In the genomic region with DNA sequence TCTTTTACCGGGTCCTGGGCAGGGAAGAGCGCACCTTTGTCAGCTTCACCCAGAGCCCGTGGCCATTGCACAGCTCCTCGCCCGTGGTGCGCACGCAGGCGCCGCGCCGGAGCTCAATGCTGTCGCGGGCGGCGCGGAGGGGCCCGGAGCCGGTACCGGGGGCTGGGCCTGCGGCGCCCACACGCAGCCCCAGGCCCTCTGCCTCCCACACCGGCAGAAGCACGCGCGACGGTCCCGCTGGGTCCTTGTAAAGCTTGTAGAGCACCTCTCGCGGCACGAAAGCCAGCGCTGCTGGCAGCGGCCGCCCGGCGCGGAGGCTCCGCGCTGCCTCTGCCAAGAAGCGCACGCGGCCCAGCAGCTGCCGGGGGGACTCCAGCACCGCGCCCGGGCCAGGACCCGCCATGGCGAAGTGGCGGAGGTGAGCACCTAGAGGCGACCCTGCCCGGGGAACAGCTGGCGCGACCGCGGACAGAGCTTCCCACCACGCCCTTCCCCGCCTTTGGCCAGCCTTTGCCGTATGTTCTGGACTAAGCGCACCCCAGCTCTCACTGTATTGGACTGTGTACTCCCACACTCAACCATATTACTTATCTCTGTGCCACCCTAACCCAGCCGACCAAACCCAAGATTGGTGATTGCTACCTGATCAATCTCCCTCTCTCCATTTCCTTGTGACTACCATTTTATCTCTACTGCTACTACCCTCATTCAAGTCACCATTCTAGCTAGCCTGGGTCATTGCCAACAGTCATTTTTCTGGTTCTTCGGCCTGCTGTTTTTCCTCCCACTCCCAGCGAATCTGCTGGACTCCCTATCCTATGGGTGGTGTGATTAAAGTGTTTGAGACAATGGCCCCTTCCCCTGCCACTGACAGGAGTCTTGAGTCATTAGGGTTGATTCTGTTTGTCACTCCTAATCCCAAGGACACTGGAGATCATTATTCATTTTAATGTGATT, we compare ENCODE assay signal across 8 cellular contexts.
DNase-seq lines count a peak whose midpoint lies in the region; ATAC-seq, FAIRE-seq and TF ChIP-seq lines count a peak whose summit lies in the region.

Gene HECTD3 (minus strand): TSS at position 470 of the 957 bp plus-strand sequence. CDS start 67 bp downstream, at position 403.

- DNase-seq in GM18507 (ENCODE audit: extremely low spot score, insufficient read length, low read depth) (no peak), NCI-H2029 treated with DMSO at 0.1 percent for 48 hours (lab: John Stamatoyannopoulos, UW) (peak; percentile 96), T1000 (lab: John Stamatoyannopoulos, UW) (peak; percentile 47), astrocyte of the hippocampus (ENCODE audit: low read depth, low spot score) (peak; percentile 87), hippocampal formation (lab: John Stamatoyannopoulos, UW) (peak; percentile 78 to 93), retinal pigment epithelial cell (ENCODE audit: low read depth) (no peak), GOT3 (lab: John Stamatoyannopoulos, UW) (no peak)

- peak; percentile 92 for FAIRE-seq in GM18507 (lab: Jason Lieb, UNC)

- no peak for TF ChIP-seq CTCF in retinal pigment epithelial cell (conservative IDR thresholded peaks at IDR 0.05; ENCODE audit: low read depth, low read length)

- peak within 1 kb of the TSS; percentile 71 for H3K4me3 ChIP-seq in retinal pigment epithelial cell (ENCODE audit: low read length)

- peak; percentile 65 for ATAC-seq in HG02938 (IDR thresholded peaks at IDR 0.05; ENCODE audit: unreplicated experiment)

Comparison
In these comparisons a context has a peak if more than half of its experiments do, and no peak if none do; other contexts are left out.
1. DNase-seq: peak in NCI-H2029 treated with DMSO at 0.1 percent for 48 hours (single experiment), T1000 (single experiment), astrocyte of the hippocampus (single experiment) and hippocampal formation (2 of 2); none in GM18507 (single experiment), retinal pigment epithelial cell (single experiment) and GOT3 (single experiment).